8 cellular contexts compared by ENCODE assay signal in the genomic region with DNA sequence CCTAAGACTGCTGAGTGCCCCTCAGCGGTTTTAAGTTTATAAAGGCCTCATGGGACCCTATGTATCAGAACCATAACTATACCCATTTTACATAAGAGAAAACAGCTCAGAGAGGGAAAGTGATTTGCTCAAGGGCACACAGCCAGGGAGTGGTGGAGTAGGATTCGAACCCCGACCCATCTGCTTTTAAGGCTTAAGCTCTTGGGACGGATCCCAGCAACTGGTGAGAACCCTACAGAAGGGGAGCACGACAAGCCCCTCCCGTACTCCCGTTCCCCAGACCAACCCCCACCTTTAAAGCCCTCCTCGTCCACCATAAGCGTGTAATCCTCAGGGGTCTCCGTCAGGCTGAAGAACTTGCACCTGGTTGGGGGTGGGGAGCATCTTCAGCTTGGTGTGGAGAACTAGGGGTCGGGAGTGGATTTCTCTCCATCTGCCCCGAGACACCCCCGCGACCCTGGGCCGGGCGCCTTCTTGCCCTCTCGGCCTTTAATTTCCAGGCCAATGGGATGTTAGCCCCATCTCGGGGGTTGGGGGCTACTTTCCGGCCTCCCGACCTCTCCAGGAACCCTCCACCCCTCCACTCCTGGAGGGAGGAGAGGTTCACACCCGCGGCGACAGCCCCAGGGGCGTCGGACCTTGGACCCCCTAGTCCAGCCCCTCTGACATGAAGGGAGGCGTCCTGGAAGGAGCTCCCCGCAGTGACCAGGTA. TPM values are rescaled to one million over a fixed set of nuclear protein-coding genes. Genes with fewer than 3 reads are reported as not detected.
A peak's percentile ranks its signal among the peaks of the same experiment; 100 is the strongest.
DNase-seq lines count a peak whose midpoint lies in the region; ATAC-seq and TF ChIP-seq lines count a peak whose summit lies in the region.

No MANE protein-coding gene starts in this region.

- no peak for TF ChIP-seq EP300 in sigmoid colon (IDR thresholded peaks at IDR 0.05)

- peak overlapping the region; percentile 95 to 98 (median 96) for H3K27ac ChIP-seq in sigmoid colon

- peak overlapping the region; percentile 80 for H3K27ac Mint-ChIP-seq in T-helper 2 cell treated with Interferon-gamma antibody and Interleukin-4, amounts not matched to agents 5 μg/mL and 100 μg/mL, for 36 hours

- H3K4me1 Mint-ChIP-seq in T-helper 2 cell treated with Interferon-gamma antibody and Interleukin-4, amounts not matched to agents 5 μg/mL and 100 μg/mL, for 36 hours (ENCODE audit: low read depth): peaks cover 48% of the 10 kb centered on the region

- no peaks in the 10 kb centered on the region for H3K27me3 Mint-ChIP-seq in T-helper 2 cell treated with Interferon-gamma antibody and Interleukin-4, amounts not matched to agents 5 μg/mL and 100 μg/mL, for 36 hours (ENCODE audit: low read depth)

- no peak for TF ChIP-seq POLR2A in sigmoid colon (IDR thresholded peaks at IDR 0.05)

- ATAC-seq in HG02763 (IDR thresholded peaks at IDR 0.05; ENCODE audit: unreplicated experiment): no peak
- no peak for ATAC-seq in HG03442 (IDR thresholded peaks at IDR 0.05; ENCODE audit: unreplicated experiment)

- peaks cover 0 to 42% (median 35%) of the 10 kb centered on the region in 4 donors for H3K4me1 ChIP-seq in sigmoid colon

- WGBS in sigmoid colon, 2 donors: 14 to 17% methylated on average over 27 of the region's 27 CpGs

- H3K9me3 ChIP-seq in sigmoid colon: no peaks in the 10 kb centered on the region

- peaks cover 22% of the 10 kb centered on the region for H3K36me3 Mint-ChIP-seq in T-helper 2 cell treated with Interferon-gamma antibody and Interleukin-4, amounts not matched to agents 5 μg/mL and 100 μg/mL, for 36 hours (ENCODE audit: low read depth)

- peaks cover 14 to 48% (median 21%) of the 10 kb centered on the region in 4 donors for H3K36me3 ChIP-seq in sigmoid colon

- CTCF ChIA-PET in GM10248 (lab: Yijun Ruan, JAX): interaction anchor here (0.8 to 10.0 kb wide), 65 partner anchors 9 to 682 kb away, joined by 3 to 307 read pairs (median 7); a partner anchor contains a TSS

- H3K27me3 ChIP-seq in sigmoid colon: no peaks in the 10 kb centered on the region

- H3K9me3 Mint-ChIP-seq in T-helper 2 cell treated with Interferon-gamma antibody and Interleukin-4, amounts not matched to agents 5 μg/mL and 100 μg/mL, for 36 hours: no peaks in the 10 kb centered on the region

- intact Hi-C loops in sigmoid colon (cut with DNase I): loop anchor here (1.0 kb wide), 3 partner anchors 38 to 99 kb away; a partner anchor contains a TSS

- POLR2A ChIA-PET in GM10248 (lab: Yijun Ruan, JAX): interaction anchor here (0.5 to 1.3 kb wide), 3 partner anchors 99 to 183 kb away, joined by 3 to 6 read pairs (median 4); a partner anchor contains a TSS

- DNase-seq in T-helper 2 cell treated with Interferon-gamma antibody and Interleukin-4, amounts not matched to agents 5 μg/mL and 100 μg/mL, for 36 hours (ENCODE audit: low spot score): no peak
- no peak for DNase-seq in fibroblast of the aortic adventitia (ENCODE audit: low read depth)
- peak; percentile 72 for DNase-seq in sigmoid colon
- no peak for DNase-seq in GM10248 (ENCODE audit: extremely low spot score)
- DNase-seq in activated CD4-positive, alpha-beta T cell treated with anti-CD3 and anti-CD28 coated beads for 4 hours: no peak

- TF ChIP-seq CTCF in GM12874 (IDR thresholded peaks at IDR 0.05; ENCODE audit: insufficient read depth, low read depth, low read length): 0 out of 2 replicates have a peak, but pooled peaks have one; percentile 0
- TF ChIP-seq CTCF in fibroblast of the aortic adventitia (IDR thresholded peaks at IDR 0.05; ENCODE audit: insufficient read depth, low read length): no peak
- TF ChIP-seq CTCF in sigmoid colon (IDR thresholded peaks at IDR 0.05): no peak
- TF ChIP-seq CTCF in GM10248 (IDR thresholded peaks at IDR 0.05; ENCODE audit: control extremely low read depth, extremely low read depth, low read depth, missing control alignments): no peak

- H3K4me3 ChIP-seq in fibroblast of the aortic adventitia (ENCODE audit: low read depth, low read length) (peak overlapping the region; percentile 90), sigmoid colon (peak overlapping the region; percentile 90 to 95 (median 93))

- H3K4me3 Mint-ChIP-seq in T-helper 2 cell treated with Interferon-gamma antibody and Interleukin-4, amounts not matched to agents 5 μg/mL and 100 μg/mL, for 36 hours: peak overlapping the region; percentile 90

RNA-seq across cellular contexts. Expression of a gene that starts 0.7 kb away (rescaled TPM):
- total RNA-seq in fibroblast of the aortic adventitia (ENCODE audit: low replicate concordance): 0.16 and 4.9 TPM in 2 replicates
- total RNA-seq in sigmoid colon: 10 to 100 TPM in 2 of 4 donors, 1 to 10 TPM in 2; 5.3 to 15.0 (median 10.8) TPM
- 1 to 10 TPM in 2 of 3 donors, not detected in 1; 6.4 to 8.4 TPM for polyA plus RNA-seq in sigmoid colon

RNA-seq across cellular contexts. Expression of a gene that starts 21.9 kb away (rescaled TPM):
- not detected in 2 replicates for total RNA-seq in fibroblast of the aortic adventitia (ENCODE audit: low replicate concordance)
- total RNA-seq in sigmoid colon: 10 to 100 TPM in 1 of 4 donors, 1 to 10 TPM in 1, under 1 TPM in 2; 0.71 to 12.8 (median 3.5) TPM
- 1 to 10 TPM in 2 of 3 donors, under 1 TPM in 1; 0.60 to 9.9 (median 1.5) TPM for polyA plus RNA-seq in sigmoid colon

RNA-seq across cellular contexts. Expression of a gene that starts 38.2 kb away (rescaled TPM):
- total RNA-seq in fibroblast of the aortic adventitia (ENCODE audit: low replicate concordance) (12.9 and 24.1 TPM in 2 replicates), sigmoid colon (10 to 100 TPM; 12.5 to 31.0 (median 26.8) TPM)
- 10 to 100 TPM; 28.8 to 35.4 (median 29.1) TPM for polyA plus RNA-seq in sigmoid colon

RNA-seq across cellular contexts. Expression of a gene that starts 42.0 kb away (rescaled TPM):
- total RNA-seq in fibroblast of the aortic adventitia (ENCODE audit: low replicate concordance): 0.57 and 6.2 TPM in 2 replicates
- total RNA-seq in sigmoid colon: 1 to 10 TPM in 1 of 4 donors, under 1 TPM in 3; 0.28 to 5.8 (median 0.34) TPM
- 10 to 100 TPM in 1 of 3 donors, 1 to 10 TPM in 2; 1.6 to 10.3 (median 1.8) TPM for polyA plus RNA-seq in sigmoid colon
